In the genomic region with DNA sequence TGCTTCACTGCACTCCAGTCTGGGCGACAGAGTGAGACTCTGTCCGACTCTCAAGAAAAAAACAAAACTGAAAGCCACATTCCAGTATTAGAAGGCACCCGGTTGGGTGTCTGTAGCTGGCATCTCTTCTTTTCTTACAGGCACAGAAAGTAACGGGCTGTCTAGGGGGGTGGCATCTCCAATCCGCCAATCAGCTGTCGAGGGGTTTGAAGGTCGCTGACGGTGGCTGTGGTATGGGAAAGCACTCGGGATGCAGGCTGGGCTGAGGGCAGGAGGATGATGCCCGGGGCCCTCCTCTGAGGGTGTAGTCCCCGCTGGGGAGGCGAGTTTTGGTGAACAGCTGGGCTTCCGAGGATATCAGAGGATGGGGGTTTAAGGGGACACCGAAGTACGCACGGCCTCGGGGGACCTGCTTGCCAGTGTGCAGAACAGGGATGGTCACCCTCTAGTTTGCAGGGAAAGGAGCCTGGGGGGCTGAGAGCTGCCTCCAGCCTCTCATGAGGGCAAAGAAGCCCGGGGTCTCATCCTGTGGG, we compare ENCODE assay signal across 23 cellular contexts. TPM values are rescaled to one million over a fixed set of nuclear protein-coding genes. Genes with fewer than 3 reads are reported as not detected.
DNase-seq lines count a peak whose midpoint lies in the region; ATAC-seq lines count a peak whose summit lies in the region.
"Had no signal": no experiment of that assay in that cellular context is flagged by ENCODE, and none has a peak within 500 bp of the region (broad histone marks: within the 10 kb centered on the region; RNA-seq: fewer than 3 reads in every experiment).

No MANE protein-coding gene starts in this region.

- no peak overlapping the region for H2BK5ac ChIP-seq in neuronal stem cell (ENCODE audit: low read length)

- peak overlapping the region in 5 of 11 experiments; percentile 12 to 38 (median 20); a peak in 7 of 22 replicates for H3K4me2 ChIP-seq in BLaER1 treated with 17β-estradiol and CSF1 and Interleukin-3, amounts not matched to agents 10 nM and 100 nM
- H3K4me2 ChIP-seq in neuronal stem cell (ENCODE audit: insufficient read depth, low read length, poor library complexity, severe bottlenecking) = no peak overlapping the region
- H3K4me2 ChIP-seq: KMS-11 had no signal

- no peaks in the 10 kb centered on the region for H3K27me3 ChIP-seq in BLaER1 treated with 17β-estradiol and CSF1 and Interleukin-3, amounts not matched to agents 10 nM and 100 nM
- no peaks in the 10 kb centered on the region for H3K27me3 ChIP-seq in neuronal stem cell (ENCODE audit: control insufficient read depth in 3 of 3, insufficient read depth in 3 of 3, low read depth in 1 of 3, low read length in 3 of 3)
- H3K27me3 ChIP-seq: BE2C had no signal

- H3K4me3 Mint-ChIP-seq in activated CD4-positive, alpha-beta memory T cell treated with anti-CD3 and anti-CD28 coated beads, Interleukin-2, amount 10 ng/mL, durations not matched to agents 7 days and 5 days = no peak overlapping the region
- H3K4me3 Mint-ChIP-seq in activated CD4-positive, alpha-beta memory T cell treated with anti-CD3 and anti-CD28 coated beads for 36 hours = no peak overlapping the region
- no peak overlapping the region for H3K4me3 Mint-ChIP-seq in activated T-helper 17 cell treated with anti-CD3 and anti-CD28 coated beads, Interleukin-2, amount 50 U/mL, for 72 hours
- H3K4me3 Mint-ChIP-seq: CD8-positive, alpha-beta T cell had no signal

- ATAC-seq in activated T-helper 17 cell treated with anti-CD3 and anti-CD28 coated beads, Interleukin-2, amount 50 U/mL, for 72 hours (replicated peaks) = no peak
- ATAC-seq in HG02884 (IDR thresholded peaks at IDR 0.05; ENCODE audit: unreplicated experiment) = no peak
- ATAC-seq: CD8-positive, alpha-beta T cell had no signal

- H3K23ac ChIP-seq in neuronal stem cell (ENCODE audit: low read depth, low read length, poor library complexity) = no peak overlapping the region

- intact Hi-C loops in activated CD4-positive, alpha-beta memory T cell treated with anti-CD3 and anti-CD28 coated beads for 36 hours (cut with micrococcal nuclease) = no loop called here

- H3K14ac ChIP-seq in neuronal stem cell (ENCODE audit: low read length) = no peak overlapping the region

- H4K20me1 ChIP-seq in BLaER1 treated with 17β-estradiol and CSF1 and Interleukin-3, amounts not matched to agents 10 nM and 100 nM = peaks cover 0 to 31% (median 0%) of the 10 kb centered on the region in 11 experiments; a peak in 5 of 22 replicates

- H3K27ac ChIP-seq in BLaER1 treated with 17β-estradiol and CSF1 and Interleukin-3, amounts not matched to agents 10 nM and 100 nM = peak overlapping the region in 8 of 11 experiments; percentile 12 to 47 (median 27); a peak in 11 of 22 replicates
- no peak overlapping the region for H3K27ac ChIP-seq in neuronal stem cell (replicated peaks; ENCODE audit: low read length)
- H3K27ac ChIP-seq: HL-60, KMS-11 had no signal

- peaks cover 24% of the 10 kb centered on the region for H3K4me1 Mint-ChIP-seq in activated CD4-positive, alpha-beta memory T cell treated with anti-CD3 and anti-CD28 coated beads, Interleukin-2, amount 10 ng/mL, durations not matched to agents 7 days and 5 days
- peaks cover 15% of the 10 kb centered on the region for H3K4me1 Mint-ChIP-seq in activated CD4-positive, alpha-beta memory T cell treated with anti-CD3 and anti-CD28 coated beads for 36 hours (ENCODE audit: low read depth)
- H3K4me1 Mint-ChIP-seq in activated T-helper 17 cell treated with anti-CD3 and anti-CD28 coated beads, Interleukin-2, amount 50 U/mL, for 72 hours = no peaks in the 10 kb centered on the region

- WGBS in neuronal stem cell (ENCODE audit: extremely low coverage in 2 of 2, insufficient read length in 2 of 2, insufficient replicate concordance in 1 of 2), 2 donors = no CpG with 5 or more reads among the region's 18 CpGs

- peak overlapping the region; percentile 47 for H3K27ac Mint-ChIP-seq in activated CD4-positive, alpha-beta memory T cell treated with anti-CD3 and anti-CD28 coated beads, Interleukin-2, amount 10 ng/mL, durations not matched to agents 7 days and 5 days
- no peak overlapping the region for H3K27ac Mint-ChIP-seq in activated CD4-positive, alpha-beta memory T cell treated with anti-CD3 and anti-CD28 coated beads for 36 hours
- H3K27ac Mint-ChIP-seq in activated T-helper 17 cell treated with anti-CD3 and anti-CD28 coated beads, Interleukin-2, amount 50 U/mL, for 72 hours = peak overlapping the region; percentile 68

- CTCF ChIA-PET in activated CD4-positive, alpha-beta memory T cell treated with anti-CD3 and anti-CD28 coated beads, Interleukin-2, amount 10 ng/mL, durations not matched to agents 7 days and 5 days (lab: Charles Lee) = no interaction called here
- CTCF ChIA-PET in activated CD4-positive, alpha-beta memory T cell treated with anti-CD3 and anti-CD28 coated beads for 36 hours (lab: Charles Lee) = interaction anchor here (0.7 kb wide), 1 partner anchor 46 kb away, joined by 3 read pairs; no protein-coding TSS in a partner anchor

- no peaks in the 10 kb centered on the region for H3K9me3 Mint-ChIP-seq in activated CD4-positive, alpha-beta memory T cell treated with anti-CD3 and anti-CD28 coated beads, Interleukin-2, amount 10 ng/mL, durations not matched to agents 7 days and 5 days
- H3K9me3 Mint-ChIP-seq in activated CD4-positive, alpha-beta memory T cell treated with anti-CD3 and anti-CD28 coated beads for 36 hours = no peaks in the 10 kb centered on the region
- no peaks in the 10 kb centered on the region for H3K9me3 Mint-ChIP-seq in activated T-helper 17 cell treated with anti-CD3 and anti-CD28 coated beads, Interleukin-2, amount 50 U/mL, for 72 hours
- H3K9me3 Mint-ChIP-seq: CD8-positive, alpha-beta T cell had no signal

- peaks cover 4% of the 10 kb centered on the region for H3K79me1 ChIP-seq in neuronal stem cell (ENCODE audit: low read depth, low read length)

- POLR2A ChIA-PET in activated CD4-positive, alpha-beta memory T cell treated with anti-CD3 and anti-CD28 coated beads, Interleukin-2, amount 10 ng/mL, durations not matched to agents 7 days and 5 days (lab: Charles Lee) = interaction anchor here (0.8 to 3.2 kb wide), 5 partner anchors 8 to 27 kb away, joined by 3 to 21 read pairs (median 5); no protein-coding TSS in a partner anchor
- POLR2A ChIA-PET in activated CD4-positive, alpha-beta memory T cell treated with anti-CD3 and anti-CD28 coated beads for 36 hours (lab: Charles Lee) = no interaction called here

- H3K27me3 Mint-ChIP-seq in activated CD4-positive, alpha-beta memory T cell treated with anti-CD3 and anti-CD28 coated beads, Interleukin-2, amount 10 ng/mL, durations not matched to agents 7 days and 5 days = no peaks in the 10 kb centered on the region
- H3K27me3 Mint-ChIP-seq in activated CD4-positive, alpha-beta memory T cell treated with anti-CD3 and anti-CD28 coated beads for 36 hours = no peaks in the 10 kb centered on the region
- no peaks in the 10 kb centered on the region for H3K27me3 Mint-ChIP-seq in activated T-helper 17 cell treated with anti-CD3 and anti-CD28 coated beads, Interleukin-2, amount 50 U/mL, for 72 hours

- H3K18ac ChIP-seq in neuronal stem cell (ENCODE audit: low read length) = no peak overlapping the region

- peaks cover 25 to 65% (median 43%) of the 10 kb centered on the region in 10 experiments for H3K4me1 ChIP-seq in BLaER1 treated with 17β-estradiol and CSF1 and Interleukin-3, amounts not matched to agents 10 nM and 100 nM
- no peaks in the 10 kb centered on the region for H3K4me1 ChIP-seq in neuronal stem cell (ENCODE audit: control insufficient read depth in 2 of 2, insufficient read depth in 1 of 2, low read depth in 1 of 2, low read length in 2 of 2)

- no peaks in the 10 kb centered on the region for H3K9me3 ChIP-seq in BLaER1 treated with 17β-estradiol and CSF1 and Interleukin-3, amounts not matched to agents 10 nM and 100 nM (replicated peaks in 1 of 11)
- H3K9me3 ChIP-seq in neuronal stem cell (replicated peaks in 1 of 2; ENCODE audit: control insufficient read depth in 2 of 2, insufficient read depth in 1 of 2, low read depth in 1 of 2, low read length in 2 of 2) = peaks cover 4 to 11% of the 10 kb centered on the region in 2 donors
- H3K9me3 ChIP-seq: BE2C had no signal

- no peak overlapping the region for H2AFZ ChIP-seq in neuronal stem cell (ENCODE audit: low read length)

- no peak for DNase-seq in activated CD4-positive, alpha-beta memory T cell treated with anti-CD3 and anti-CD28 coated beads, Interleukin-2, amount 10 ng/mL, durations not matched to agents 7 days and 5 days
- no peak for DNase-seq in activated CD4-positive, alpha-beta memory T cell treated with anti-CD3 and anti-CD28 coated beads for 36 hours
- no peak for DNase-seq in neuronal stem cell (ENCODE audit: low spot score)
- DNase-seq in NCI-H2171 (lab: John Stamatoyannopoulos, UW) = no peak
- DNase-seq in ureter (ENCODE audit: low spot score) = no peak
- DNase-seq: BE2C; CD8-positive, alpha-beta T cell; DMS79; MV-4-11; NCI-H187; NCI-H2107; NCI-H2227 treated with DMSO at 0.1 percent for 48 hours; NCI-H510A treated with DMSO at 0.1 percent for 48 hours; NCI-H774; SHP77 treated with DMSO at 0.1 percent for 48 hours had no signal

- H2BK15ac ChIP-seq in neuronal stem cell (ENCODE audit: low read length) = no peak overlapping the region

- peak overlapping the region in 6 of 11 experiments; percentile 18 to 44 (median 36); a peak in 6 of 22 replicates for H3K9ac ChIP-seq in BLaER1 treated with 17β-estradiol and CSF1 and Interleukin-3, amounts not matched to agents 10 nM and 100 nM
- peak overlapping the region; percentile 44 for H3K9ac ChIP-seq in neuronal stem cell (ENCODE audit: low read depth, low read length, poor library complexity)
- H3K9ac ChIP-seq: KMS-11 had no signal

- H3K36me3 Mint-ChIP-seq in activated CD4-positive, alpha-beta memory T cell treated with anti-CD3 and anti-CD28 coated beads, Interleukin-2, amount 10 ng/mL, durations not matched to agents 7 days and 5 days (ENCODE audit: low read depth) = peaks cover 26% of the 10 kb centered on the region
- H3K36me3 Mint-ChIP-seq in activated CD4-positive, alpha-beta memory T cell treated with anti-CD3 and anti-CD28 coated beads for 36 hours = peaks cover 14% of the 10 kb centered on the region
- H3K36me3 Mint-ChIP-seq in activated T-helper 17 cell treated with anti-CD3 and anti-CD28 coated beads, Interleukin-2, amount 50 U/mL, for 72 hours (ENCODE audit: low read depth) = peaks cover 38% of the 10 kb centered on the region

- peaks cover 43 to 87% (median 74%) of the 10 kb centered on the region in 11 experiments for H3K36me3 ChIP-seq in BLaER1 treated with 17β-estradiol and CSF1 and Interleukin-3, amounts not matched to agents 10 nM and 100 nM
- peaks cover 36 to 91% of the 10 kb centered on the region in 2 donors for H3K36me3 ChIP-seq in neuronal stem cell (replicated peaks in 1 of 2; ENCODE audit: control insufficient read depth in 2 of 2, insufficient read depth in 2 of 2, low read length in 2 of 2)

- H4K8ac ChIP-seq in neuronal stem cell (ENCODE audit: low read depth, low read length) = no peak overlapping the region

- no peak overlapping the region for H2BK120ac ChIP-seq in neuronal stem cell (ENCODE audit: low read depth, low read length)

- H4K91ac ChIP-seq in neuronal stem cell (ENCODE audit: low read depth, low read length, poor library complexity) = no peak overlapping the region

- H3K4me3 ChIP-seq in BLaER1 treated with 17β-estradiol and CSF1 and Interleukin-3, amounts not matched to agents 10 nM and 100 nM = no peak overlapping the region
- no peak overlapping the region for H3K4me3 ChIP-seq in neuronal stem cell (ENCODE audit: low read length in 2 of 2)

- H2BK12ac ChIP-seq in neuronal stem cell (ENCODE audit: low read length) = no peak overlapping the region

- H3K4ac ChIP-seq in neuronal stem cell (ENCODE audit: low read length) = no peak overlapping the region

- no peak overlapping the region for H2AK5ac ChIP-seq in neuronal stem cell (ENCODE audit: low read depth, low read length)

RNA-seq across cellular contexts. Expression of gene ZBTB7A, which starts 27.0 kb away (rescaled TPM):
- 10 to 100 TPM; 53.1 to 53.5 TPM for total RNA-seq in activated CD4-positive, alpha-beta memory T cell treated with anti-CD3 and anti-CD28 coated beads, Interleukin-2, amount 10 ng/mL, durations not matched to agents 7 days and 5 days
- 10 to 100 TPM; 31.0 to 32.5 TPM for total RNA-seq in activated CD4-positive, alpha-beta memory T cell treated with anti-CD3 and anti-CD28 coated beads for 36 hours
- total RNA-seq in activated T-helper 17 cell treated with anti-CD3 and anti-CD28 coated beads, Interleukin-2, amount 50 U/mL, for 72 hours = 10 to 100 TPM; 38.5 to 41.3 TPM
- 9.3 TPM for polyA plus RNA-seq in neuronal stem cell (2013, experiment 1 of 2)
- polyA plus RNA-seq in neuronal stem cell (2013, experiment 2 of 2) = 10.2 TPM
- 63.8 TPM for total RNA-seq in ureter

RNA-seq across cellular contexts. Expression of gene MAP2K2, which starts 30.2 kb away (rescaled TPM):
- 100 to 1,000 TPM; 186 to 202 TPM for total RNA-seq in activated CD4-positive, alpha-beta memory T cell treated with anti-CD3 and anti-CD28 coated beads, Interleukin-2, amount 10 ng/mL, durations not matched to agents 7 days and 5 days
- total RNA-seq in activated CD4-positive, alpha-beta memory T cell treated with anti-CD3 and anti-CD28 coated beads for 36 hours = 100 to 1,000 TPM; 128 to 129 TPM
- total RNA-seq in activated T-helper 17 cell treated with anti-CD3 and anti-CD28 coated beads, Interleukin-2, amount 50 U/mL, for 72 hours = 100 to 1,000 TPM; 143 to 155 TPM
- 165 TPM for polyA plus RNA-seq in neuronal stem cell (2013, experiment 1 of 2)
- polyA plus RNA-seq in neuronal stem cell (2013, experiment 2 of 2) = 164 TPM
- 103 TPM for total RNA-seq in ureter

RNA-seq across cellular contexts. Expression of gene CREB3L3, which starts 59.7 kb away (rescaled TPM):
- total RNA-seq in activated CD4-positive, alpha-beta memory T cell treated with anti-CD3 and anti-CD28 coated beads, Interleukin-2, amount 10 ng/mL, durations not matched to agents 7 days and 5 days = under 1 TPM; 0.15 to 0.38 TPM
- total RNA-seq in activated CD4-positive, alpha-beta memory T cell treated with anti-CD3 and anti-CD28 coated beads for 36 hours = not detected
- total RNA-seq in activated T-helper 17 cell treated with anti-CD3 and anti-CD28 coated beads, Interleukin-2, amount 50 U/mL, for 72 hours = 1 to 10 TPM in 1 of 2 donors, not detected in 1; 1.1 TPM
- polyA plus RNA-seq in neuronal stem cell (2013, experiment 1 of 2) = 0.11 TPM
- 0.07 TPM for polyA plus RNA-seq in neuronal stem cell (2013, experiment 2 of 2)
- not detected for total RNA-seq in ureter
- total RNA-seq: CD8-positive, alpha-beta T cell; H4; HT1080; RPMI7951 had no signal
